ENCODE assay signal across 24 cellular contexts in genomic region chr6:44286747-44287146, GRCh38. TPM values are rescaled to one million over a fixed set of nuclear protein-coding genes. Genes with fewer than 3 reads are reported as not detected.
"Had no signal": no experiment of that assay in that cellular context is flagged by ENCODE, and none has a peak within 500 bp of the region (broad histone marks: within the 10 kb centered on the region; RNA-seq: fewer than 3 reads in every experiment).

No MANE protein-coding gene starts in this region.

- H3K4me3 Mint-ChIP-seq: activated CD8-positive, alpha-beta T cell treated with anti-CD3 and anti-CD28 coated beads, Interleukin-2, amount 10 ng/mL, durations not matched to agents 7 days and 5 days; activated naive CD4-positive, alpha-beta T cell treated with anti-CD3 and anti-CD28 coated beads, Interleukin-2, amount 50 U/mL, for 24 hours; activated T-helper 1 cell treated with anti-CD3 and anti-CD28 coated beads, Interleukin-12 subunit alpha, Interleukin-12 subunit beta, Interleukin-2, Interleukin-4 antibody, amounts not matched to agents 30 ng/mL and 10 ng/mL and 1 ng/mL, durations not matched to agents 14 hours and 24 hours and 36 hours; T-helper 1 cell treated with Interleukin-12 subunit alpha and Interleukin-12 subunit beta and Interleukin-4 antibody, amounts not matched to agents 30 μg/mL and 1 μg/mL, for 36 hours; WTC11 had no signal

- H3K36me3 Mint-ChIP-seq: activated naive CD4-positive, alpha-beta T cell treated with anti-CD3 and anti-CD28 coated beads, Interleukin-2, amount 50 U/mL, for 24 hours; WTC11 had no signal

- ATAC-seq: activated CD8-positive, alpha-beta T cell treated with anti-CD3 and anti-CD28 coated beads, Interleukin-2, amount 10 ng/mL, durations not matched to agents 7 days and 5 days; WTC11 had no signal

- H3K4me1 ChIP-seq: breast epithelium had no signal

- H3K27ac Mint-ChIP-seq: activated CD8-positive, alpha-beta T cell treated with anti-CD3 and anti-CD28 coated beads, Interleukin-2, amount 10 ng/mL, durations not matched to agents 7 days and 5 days; activated naive CD4-positive, alpha-beta T cell treated with anti-CD3 and anti-CD28 coated beads, Interleukin-2, amount 50 U/mL, for 24 hours; activated T-helper 1 cell treated with anti-CD3 and anti-CD28 coated beads, Interleukin-12 subunit alpha, Interleukin-12 subunit beta, Interleukin-2, Interleukin-4 antibody, amounts not matched to agents 30 ng/mL and 10 ng/mL and 1 ng/mL, durations not matched to agents 14 hours and 24 hours and 36 hours; T-helper 1 cell treated with Interleukin-12 subunit alpha and Interleukin-12 subunit beta and Interleukin-4 antibody, amounts not matched to agents 30 μg/mL and 1 μg/mL, for 36 hours; WTC11 had no signal

- H3K4me1 Mint-ChIP-seq: activated naive CD4-positive, alpha-beta T cell treated with anti-CD3 and anti-CD28 coated beads, Interleukin-2, amount 50 U/mL, for 24 hours; WTC11 had no signal

- H3K9me3 Mint-ChIP-seq: activated naive CD4-positive, alpha-beta T cell treated with anti-CD3 and anti-CD28 coated beads, Interleukin-2, amount 50 U/mL, for 24 hours; activated T-helper 1 cell treated with anti-CD3 and anti-CD28 coated beads, Interleukin-12 subunit alpha, Interleukin-12 subunit beta, Interleukin-2, Interleukin-4 antibody, amounts not matched to agents 30 ng/mL and 10 ng/mL and 1 ng/mL, durations not matched to agents 14 hours and 24 hours and 36 hours; T-helper 1 cell treated with Interleukin-12 subunit alpha and Interleukin-12 subunit beta and Interleukin-4 antibody, amounts not matched to agents 30 μg/mL and 1 μg/mL, for 36 hours; WTC11 had no signal

- H3K27ac ChIP-seq: breast epithelium had no signal

- H3K9me3 ChIP-seq: breast epithelium had no signal

- DNase-seq: activated CD4-positive, alpha-beta T cell treated with anti-CD3 and anti-CD28 coated beads for 48 hours; activated CD4-positive, alpha-beta T cell treated with anti-CD3 and anti-CD28 coated beads, Interleukin-2, amount 50 U/mL, for 4 hours; activated CD4-positive, CD25-positive, alpha-beta regulatory T cell treated with anti-CD3 and anti-CD28 coated beads, Interleukin-2, amount 50 U/mL, for 72 hours; activated CD8-positive, alpha-beta memory T cell treated with anti-CD3 and anti-CD28 coated beads, Interleukin-2, amount 50 U/mL, for 48 hours; activated CD8-positive, alpha-beta T cell treated with anti-CD3 and anti-CD28 coated beads, Interleukin-2, amount 10 ng/mL, durations not matched to agents 7 days and 5 days; activated effector memory CD4-positive, alpha-beta T cell treated with Interleukin-2 at 50 U/mL for 16 hours; activated naive CD4-positive, alpha-beta T cell; activated T-cell treated with anti-CD3 and anti-CD28 coated beads, Interleukin-2, amount 50 U/mL, for 1 hour; aorta; caudate nucleus; Karpas-422; NCI-H1048; NCI-H146; NCI-H1930; NCI-H2171 treated with DMSO at 0.1 percent for 48 hours; NCI-H345; NCI-H510A treated with DMSO at 0.1 percent for 48 hours; SHP77; T-helper 9 cell had no signal

RNA-seq across cellular contexts. Expression of gene TMEM151B, which starts 16.5 kb away (rescaled TPM):
- total RNA-seq: activated CD8-positive, alpha-beta T cell treated with anti-CD3 and anti-CD28 coated beads, Interleukin-2, amount 10 ng/mL, durations not matched to agents 7 days and 5 days; aorta had no signal
